Comparison of ENCODE assay signal across 38 cellular contexts in the genomic region with DNA sequence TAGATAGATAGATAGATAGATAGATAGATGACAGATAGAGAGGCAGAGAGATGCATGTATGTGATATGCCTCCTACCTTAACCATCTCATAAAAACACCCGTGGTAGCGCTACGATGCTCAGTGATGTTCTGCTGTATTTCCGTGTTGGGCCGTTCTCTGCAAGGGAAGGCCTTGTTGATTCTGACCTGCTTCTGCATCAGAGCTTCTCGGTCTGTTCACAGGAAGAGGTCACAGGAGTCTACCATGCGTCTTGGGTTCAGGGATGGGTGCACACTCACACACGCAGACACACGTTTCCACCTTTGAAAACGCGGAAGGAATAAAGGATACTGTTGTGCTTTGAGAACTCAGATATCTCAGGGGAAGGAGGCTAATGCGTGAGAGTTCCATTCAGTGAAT.
"Had no signal": no experiment of that assay in that cellular context is flagged by ENCODE, and none has a peak within 500 bp of the region (broad histone marks: within the 10 kb centered on the region; RNA-seq: fewer than 3 reads in every experiment).

No MANE protein-coding gene starts in this region.

- H3K9me3 ChIP-seq: ascending aorta had no signal

- H3K36me3 ChIP-seq: ascending aorta, cardiac muscle cell, WERI-Rb-1 had no signal

- H3K4me3 Mint-ChIP-seq: activated CD4-positive, alpha-beta memory T cell treated with anti-CD3 and anti-CD28 coated beads, Interleukin-2, amount 10 ng/mL, durations not matched to agents 7 days and 5 days; activated CD4-positive, alpha-beta T cell treated with anti-CD3 and anti-CD28 coated beads for 36 hours; activated CD4-positive, alpha-beta T cell treated with anti-CD3 and anti-CD28 coated beads, Interleukin-2, amount 10 ng/mL, durations not matched to agents 7 days and 5 days; activated CD8-positive, alpha-beta memory T cell treated with anti-CD3 and anti-CD28 coated beads, Interleukin-2, amount 10 ng/mL, durations not matched to agents 7 days and 5 days; activated CD8-positive, alpha-beta T cell treated with anti-CD3 and anti-CD28 coated beads, Interleukin-2, amount 10 ng/mL, durations not matched to agents 7 days and 5 days; activated naive CD4-positive, alpha-beta T cell treated with anti-CD3 and anti-CD28 coated beads, Interleukin-2, amount 10 ng/mL, durations not matched to agents 7 days and 5 days; activated naive CD4-positive, alpha-beta T cell treated with anti-CD3 and anti-CD28 coated beads, Interleukin-2, amount 50 U/mL, for 24 hours; activated naive CD8-positive, alpha-beta T cell; activated naive CD8-positive, alpha-beta T cell treated with anti-CD3 and anti-CD28 coated beads, Interleukin-2, amount 10 ng/mL, durations not matched to agents 7 days and 5 days; activated naive CD8-positive, alpha-beta T cell treated with anti-CD3 and anti-CD28 coated beads, Interleukin-2, amount 50 U/mL, for 24 hours; activated T-cell treated with anti-CD3 and anti-CD28 coated beads, Interleukin-2, amount 50 U/mL, for 24 hours; brain; central memory CD8-positive, alpha-beta T cell; T-helper 1 cell treated with Interleukin-12 subunit alpha and Interleukin-12 subunit beta and Interleukin-4 antibody, amounts not matched to agents 30 μg/mL and 1 μg/mL, for 36 hours; T-helper 2 cell treated with Interferon-gamma antibody and Interleukin-4, amounts not matched to agents 5 μg/mL and 100 μg/mL, for 36 hours; WTC11 had no signal

- H3K4me3 ChIP-seq: ascending aorta, cardiac muscle cell had no signal

- H3K27me3 Mint-ChIP-seq: activated CD4-positive, alpha-beta memory T cell treated with anti-CD3 and anti-CD28 coated beads, Interleukin-2, amount 10 ng/mL, durations not matched to agents 7 days and 5 days; activated CD4-positive, alpha-beta T cell treated with anti-CD3 and anti-CD28 coated beads, Interleukin-2, amount 10 ng/mL, durations not matched to agents 7 days and 5 days; activated CD8-positive, alpha-beta memory T cell treated with anti-CD3 and anti-CD28 coated beads, Interleukin-2, amount 10 ng/mL, durations not matched to agents 7 days and 5 days; activated naive CD4-positive, alpha-beta T cell treated with anti-CD3 and anti-CD28 coated beads, Interleukin-2, amount 10 ng/mL, durations not matched to agents 7 days and 5 days; activated naive CD4-positive, alpha-beta T cell treated with anti-CD3 and anti-CD28 coated beads, Interleukin-2, amount 50 U/mL, for 24 hours; activated naive CD8-positive, alpha-beta T cell; activated naive CD8-positive, alpha-beta T cell treated with anti-CD3 and anti-CD28 coated beads, Interleukin-2, amount 10 ng/mL, durations not matched to agents 7 days and 5 days; activated naive CD8-positive, alpha-beta T cell treated with anti-CD3 and anti-CD28 coated beads, Interleukin-2, amount 50 U/mL, for 24 hours; activated T-cell treated with anti-CD3 and anti-CD28 coated beads, Interleukin-2, amount 50 U/mL, for 24 hours; central memory CD8-positive, alpha-beta T cell had no signal

- H3K36me3 Mint-ChIP-seq: activated CD8-positive, alpha-beta memory T cell treated with anti-CD3 and anti-CD28 coated beads, Interleukin-2, amount 10 ng/mL, durations not matched to agents 7 days and 5 days; activated naive CD4-positive, alpha-beta T cell treated with anti-CD3 and anti-CD28 coated beads, Interleukin-2, amount 10 ng/mL, durations not matched to agents 7 days and 5 days; activated naive CD4-positive, alpha-beta T cell treated with anti-CD3 and anti-CD28 coated beads, Interleukin-2, amount 50 U/mL, for 24 hours; activated naive CD8-positive, alpha-beta T cell; activated naive CD8-positive, alpha-beta T cell treated with anti-CD3 and anti-CD28 coated beads, Interleukin-2, amount 10 ng/mL, durations not matched to agents 7 days and 5 days; brain; WTC11 had no signal

- H3K27ac ChIP-seq: ascending aorta, cardiac muscle cell, WERI-Rb-1 had no signal

- H3K9me3 Mint-ChIP-seq: activated CD4-positive, alpha-beta memory T cell treated with anti-CD3 and anti-CD28 coated beads, Interleukin-2, amount 10 ng/mL, durations not matched to agents 7 days and 5 days; activated CD4-positive, alpha-beta T cell treated with anti-CD3 and anti-CD28 coated beads, Interleukin-2, amount 10 ng/mL, durations not matched to agents 7 days and 5 days; activated naive CD4-positive, alpha-beta T cell treated with anti-CD3 and anti-CD28 coated beads, Interleukin-2, amount 10 ng/mL, durations not matched to agents 7 days and 5 days; activated naive CD4-positive, alpha-beta T cell treated with anti-CD3 and anti-CD28 coated beads, Interleukin-2, amount 50 U/mL, for 24 hours; activated naive CD8-positive, alpha-beta T cell treated with anti-CD3 and anti-CD28 coated beads, Interleukin-2, amount 10 ng/mL, durations not matched to agents 7 days and 5 days; activated naive CD8-positive, alpha-beta T cell treated with anti-CD3 and anti-CD28 coated beads, Interleukin-2, amount 50 U/mL, for 24 hours; activated T-cell treated with anti-CD3 and anti-CD28 coated beads, Interleukin-2, amount 50 U/mL, for 24 hours; activated T-helper 2 cell treated with anti-CD3 and anti-CD28 coated beads, Interferon-gamma antibody, Interleukin-2, Interleukin-4, amounts not matched to agents 10 μg/mL and 5 μg/mL and 100 μg/mL, durations not matched to agents 14 hours and 24 hours and 36 hours; brain; central memory CD8-positive, alpha-beta T cell; T-helper 1 cell treated with Interleukin-12 subunit alpha and Interleukin-12 subunit beta and Interleukin-4 antibody, amounts not matched to agents 30 μg/mL and 1 μg/mL, for 36 hours; T-helper 2 cell treated with Interferon-gamma antibody and Interleukin-4, amounts not matched to agents 5 μg/mL and 100 μg/mL, for 36 hours; WTC11 had no signal

- ATAC-seq: activated CD4-positive, alpha-beta T cell treated with anti-CD3 and anti-CD28 coated beads for 36 hours; activated CD4-positive, CD25-positive, alpha-beta regulatory T cell treated with anti-CD3 and anti-CD28 coated beads, Interleukin-2, amount 50 U/mL, for 24 hours; activated CD8-positive, alpha-beta memory T cell treated with anti-CD3 and anti-CD28 coated beads, Interleukin-2, amount 10 ng/mL, durations not matched to agents 7 days and 5 days; activated CD8-positive, alpha-beta T cell treated with anti-CD3 and anti-CD28 coated beads, Interleukin-2, amount 10 ng/mL, durations not matched to agents 7 days and 5 days; activated naive CD8-positive, alpha-beta T cell treated with anti-CD3 and anti-CD28 coated beads, Interleukin-2, amount 50 U/mL, for 24 hours; WTC11 had no signal

- H3K27me3 ChIP-seq: ascending aorta, cardiac muscle cell had no signal

- H3K27ac Mint-ChIP-seq: activated CD4-positive, alpha-beta memory T cell treated with anti-CD3 and anti-CD28 coated beads, Interleukin-2, amount 10 ng/mL, durations not matched to agents 7 days and 5 days; activated CD4-positive, alpha-beta T cell treated with anti-CD3 and anti-CD28 coated beads for 36 hours; activated CD4-positive, alpha-beta T cell treated with anti-CD3 and anti-CD28 coated beads, Interleukin-2, amount 10 ng/mL, durations not matched to agents 7 days and 5 days; activated CD8-positive, alpha-beta memory T cell treated with anti-CD3 and anti-CD28 coated beads, Interleukin-2, amount 10 ng/mL, durations not matched to agents 7 days and 5 days; activated CD8-positive, alpha-beta T cell treated with anti-CD3 and anti-CD28 coated beads, Interleukin-2, amount 10 ng/mL, durations not matched to agents 7 days and 5 days; activated naive CD4-positive, alpha-beta T cell treated with anti-CD3 and anti-CD28 coated beads, Interleukin-2, amount 10 ng/mL, durations not matched to agents 7 days and 5 days; activated naive CD4-positive, alpha-beta T cell treated with anti-CD3 and anti-CD28 coated beads, Interleukin-2, amount 50 U/mL, for 24 hours; activated naive CD8-positive, alpha-beta T cell; activated naive CD8-positive, alpha-beta T cell treated with anti-CD3 and anti-CD28 coated beads, Interleukin-2, amount 10 ng/mL, durations not matched to agents 7 days and 5 days; activated naive CD8-positive, alpha-beta T cell treated with anti-CD3 and anti-CD28 coated beads, Interleukin-2, amount 50 U/mL, for 24 hours; activated T-cell treated with anti-CD3 and anti-CD28 coated beads, Interleukin-2, amount 50 U/mL, for 24 hours; activated T-helper 2 cell treated with anti-CD3 and anti-CD28 coated beads, Interferon-gamma antibody, Interleukin-2, Interleukin-4, amounts not matched to agents 10 μg/mL and 5 μg/mL and 100 μg/mL, durations not matched to agents 14 hours and 24 hours and 36 hours; brain; T-helper 1 cell treated with Interleukin-12 subunit alpha and Interleukin-12 subunit beta and Interleukin-4 antibody, amounts not matched to agents 30 μg/mL and 1 μg/mL, for 36 hours; T-helper 2 cell treated with Interferon-gamma antibody and Interleukin-4, amounts not matched to agents 5 μg/mL and 100 μg/mL, for 36 hours; WTC11 had no signal

- H3K4me1 Mint-ChIP-seq: activated CD4-positive, alpha-beta memory T cell treated with anti-CD3 and anti-CD28 coated beads, Interleukin-2, amount 10 ng/mL, durations not matched to agents 7 days and 5 days; activated CD4-positive, alpha-beta T cell treated with anti-CD3 and anti-CD28 coated beads for 36 hours; activated CD4-positive, alpha-beta T cell treated with anti-CD3 and anti-CD28 coated beads, Interleukin-2, amount 10 ng/mL, durations not matched to agents 7 days and 5 days; activated CD8-positive, alpha-beta memory T cell treated with anti-CD3 and anti-CD28 coated beads, Interleukin-2, amount 10 ng/mL, durations not matched to agents 7 days and 5 days; activated naive CD4-positive, alpha-beta T cell treated with anti-CD3 and anti-CD28 coated beads, Interleukin-2, amount 10 ng/mL, durations not matched to agents 7 days and 5 days; activated naive CD4-positive, alpha-beta T cell treated with anti-CD3 and anti-CD28 coated beads, Interleukin-2, amount 50 U/mL, for 24 hours; activated naive CD8-positive, alpha-beta T cell treated with anti-CD3 and anti-CD28 coated beads, Interleukin-2, amount 10 ng/mL, durations not matched to agents 7 days and 5 days; activated naive CD8-positive, alpha-beta T cell treated with anti-CD3 and anti-CD28 coated beads, Interleukin-2, amount 50 U/mL, for 24 hours; central memory CD8-positive, alpha-beta T cell had no signal

- DNase-seq: activated CD4-positive, alpha-beta memory T cell treated with anti-CD3 and anti-CD28 coated beads, Interleukin-2, amount 10 ng/mL, durations not matched to agents 7 days and 5 days; activated CD4-positive, alpha-beta T cell treated with anti-CD3 and anti-CD28 coated beads for 1 hour; activated CD4-positive, alpha-beta T cell treated with anti-CD3 and anti-CD28 coated beads for 36 hours; activated CD4-positive, alpha-beta T cell treated with anti-CD3 and anti-CD28 coated beads for 48 hours; activated CD4-positive, alpha-beta T cell treated with anti-CD3 and anti-CD28 coated beads, Interleukin-2, amount 10 ng/mL, durations not matched to agents 7 days and 5 days; activated CD4-positive, alpha-beta T cell treated with anti-CD3 and anti-CD28 coated beads, Interleukin-2, amount 50 U/mL, for 48 hours; activated CD4-positive, CD25-positive, alpha-beta regulatory T cell; activated CD8-positive, alpha-beta memory T cell treated with anti-CD3 and anti-CD28 coated beads for 24 hours; activated CD8-positive, alpha-beta memory T cell treated with anti-CD3 and anti-CD28 coated beads, Interleukin-2, amount 10 ng/mL, durations not matched to agents 7 days and 5 days; activated CD8-positive, alpha-beta memory T cell treated with anti-CD3 and anti-CD28 coated beads, Interleukin-2, amount 50 U/mL, for 48 hours; activated CD8-positive, alpha-beta T cell treated with anti-CD3 and anti-CD28 coated beads, Interleukin-2, amount 10 ng/mL, durations not matched to agents 7 days and 5 days; activated effector memory CD4-positive, alpha-beta T cell treated with Interleukin-2 at 50 U/mL for 16 hours; activated gamma-delta T cell; activated naive CD4-positive, alpha-beta T cell treated with anti-CD3 and anti-CD28 coated beads, Interleukin-2, amount 10 ng/mL, durations not matched to agents 7 days and 5 days; activated naive CD4-positive, alpha-beta T cell treated with Interleukin-2 at 50 U/mL for 16 hours; activated naive CD8-positive, alpha-beta T cell treated with anti-CD3 and anti-CD28 coated beads, Interleukin-2, amount 10 ng/mL, durations not matched to agents 7 days and 5 days; activated naive CD8-positive, alpha-beta T cell treated with anti-CD3 and anti-CD28 coated beads, Interleukin-2, amount 50 U/mL, for 24 hours; activated T-cell treated with anti-CD3 and anti-CD28 coated beads, Interleukin-2, amount 50 U/mL, for 24 hours; activated T-cell treated with anti-CD3 and anti-CD28 coated beads, Interleukin-2, amount 50 U/mL, for 48 hours; amygdala; anterior cingulate cortex; caudate nucleus; SW 1271; T-helper 1 cell; T-helper 2 cell; T-helper 9 cell; WERI-Rb-1 had no signal

- H3K4me1 ChIP-seq: ascending aorta had no signal
